Comparison of ENCODE assay signal across 1 cellular context in genomic region chr1:92755541-92756351, GRCh38.
TF ChIP-seq lines count a peak whose summit lies in the region.

No MANE protein-coding gene starts in this region.

TF ChIP-seq in K562, 482 proteins besides CTCF, POLR2A, EP300 and RAD21 (continued from another document):
- no peak for TF ChIP-seq THAP12 (CRISPR knock-in tag; IDR thresholded peaks at IDR 0.05)
